In the genomic region with DNA sequence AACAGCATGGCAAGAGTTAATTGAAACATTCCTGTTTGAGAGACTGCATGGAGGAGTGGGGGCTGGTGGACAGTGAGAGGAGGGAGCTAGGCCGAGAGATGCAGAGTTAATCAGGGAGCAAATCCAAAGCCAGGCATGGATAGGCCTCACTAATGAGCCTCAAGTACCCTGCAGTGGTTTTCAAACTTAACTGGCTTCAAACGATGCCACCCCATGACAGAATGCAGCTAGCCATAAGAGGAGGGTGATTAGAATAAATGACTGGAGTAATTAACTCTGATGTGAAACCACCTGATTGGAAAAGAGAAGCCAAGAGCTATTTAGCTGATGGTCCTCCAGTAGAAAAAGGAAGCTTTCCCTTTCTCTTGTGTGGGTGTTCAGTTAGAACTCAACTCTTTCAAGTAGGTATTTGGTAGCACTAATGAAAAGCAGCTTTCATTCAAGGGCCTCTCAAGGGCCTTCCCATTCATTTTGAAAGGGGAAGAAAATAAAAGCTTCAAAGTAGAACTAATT, we compare ENCODE assay signal across 8 cellular contexts.
DNase-seq lines count a peak whose midpoint lies in the region; ATAC-seq, FAIRE-seq and TF ChIP-seq lines count a peak whose summit lies in the region.

No MANE protein-coding gene starts in this region.

- TF ChIP-seq CTCF in chondrocyte (IDR thresholded peaks at IDR 0.05) = no peak

- FAIRE-seq in GM18507 (lab: Jason Lieb, UNC) (peak; percentile 65), GM19239 (lab: Jason Lieb, UNC) (no peak)

- no peak for DNase-seq in GM18507 (ENCODE audit: extremely low spot score, insufficient read length, low read depth)
- DNase-seq in NCI-H510A treated with DMSO at 0.1 percent for 48 hours (lab: John Stamatoyannopoulos, UW) = peak; percentile 74
- DNase-seq in occipital lobe (lab: John Stamatoyannopoulos, UW) = no peak
- no peak for DNase-seq in GM19239 (ENCODE audit: insufficient read length, low spot score)
- DNase-seq in mesenteric fat pad (ENCODE audit: low spot score) = no peak
- DNase-seq in chondrocyte (ENCODE audit: low spot score) = no peak

- no peak overlapping the region for H3K27ac Mint-ChIP-seq in chondrocyte (ENCODE audit: unreplicated experiment)

- peaks cover 7% of the 10 kb centered on the region for H3K4me1 Mint-ChIP-seq in chondrocyte (ENCODE audit: low read depth)

- no peak overlapping the region for H3K4me3 ChIP-seq in muscle layer of colon (ENCODE audit: low read depth in 1 of 2, low read length in 2 of 2)

- no peaks in the 10 kb centered on the region for H3K27me3 Mint-ChIP-seq in chondrocyte (ENCODE audit: low read depth)

- H3K9me3 ChIP-seq in muscle layer of colon (ENCODE audit: low read length) = no peaks in the 10 kb centered on the region

- H3K9me3 Mint-ChIP-seq in chondrocyte (ENCODE audit: low read depth) = no peaks in the 10 kb centered on the region

- no peaks in the 10 kb centered on the region for H3K27me3 ChIP-seq in muscle layer of colon (ENCODE audit: control insufficient read depth in 1 of 2, insufficient read depth in 2 of 2, low read length in 2 of 2)

- H3K9ac ChIP-seq in muscle layer of colon (ENCODE audit: low read length) = no peak overlapping the region

- no peak overlapping the region for H3K4me3 Mint-ChIP-seq in chondrocyte (ENCODE audit: unreplicated experiment)

- H3K4me1 ChIP-seq in muscle layer of colon (ENCODE audit: insufficient read depth, low read length) = peaks cover 20% of the 10 kb centered on the region

- H3K27ac ChIP-seq in muscle layer of colon (ENCODE audit: low read depth, low read length) = peak overlapping the region; percentile 19

- no peaks in the 10 kb centered on the region for H3K36me3 Mint-ChIP-seq in chondrocyte (ENCODE audit: low read depth)

- ATAC-seq in HG02870 (IDR thresholded peaks at IDR 0.05; ENCODE audit: unreplicated experiment) = peak; percentile 85

- no peaks in the 10 kb centered on the region for H3K36me3 ChIP-seq in muscle layer of colon (ENCODE audit: insufficient read depth, low read length)
